37 cellular contexts compared by ENCODE assay signal in genomic region chr20:38760978-38761377, GRCh38. TPM values are rescaled to one million over a fixed set of nuclear protein-coding genes. Genes with fewer than 3 reads are reported as not detected.
"Had no signal": no experiment of that assay in that cellular context is flagged by ENCODE, and none has a peak within 500 bp of the region (broad histone marks: within the 10 kb centered on the region; RNA-seq: fewer than 3 reads in every experiment).

No MANE protein-coding gene starts in this region.

- H3K4me3 ChIP-seq: MG63 had no signal

- H3K27me3 ChIP-seq: MG63 had no signal

- H3K27ac ChIP-seq: KMS-11 had no signal

- H3K9ac ChIP-seq: KMS-11 had no signal

- H3K4me2 ChIP-seq: KMS-11 had no signal

- H3K9me3 ChIP-seq: MG63 had no signal

- DNase-seq: Karpas-422, MG63, MM.1S, NCI-H1048, NCI-H1092, NCI-H1092 treated with DMSO at 0.1 percent for 48 hours, NCI-H1105, NCI-H1105 treated with DMSO at 0.1 percent for 48 hours, NCI-H1417, NCI-H1417 treated with DMSO at 0.1 percent for 48 hours, NCI-H1436, NCI-H1436 treated with DMSO at 0.1 percent for 48 hours, NCI-H146, NCI-H1694, NCI-H1694 treated with DMSO at 0.1 percent for 48 hours, NCI-H187, NCI-H187 treated with DMSO at 0.1 percent for 48 hours, NCI-H1930, NCI-H2029, NCI-H2029 treated with DMSO at 0.1 percent for 48 hours, NCI-H2081, NCI-H2081 treated with DMSO at 0.1 percent for 48 hours, NCI-H2107, NCI-H2171, NCI-H2171 treated with DMSO at 0.1 percent for 48 hours, NCI-H2227 treated with DMSO at 0.1 percent for 48 hours, NCI-H226, NCI-H446, NCI-H446 treated with DMSO at 0.1 percent for 48 hours, NCI-H510A, NCI-H510A treated with DMSO at 0.1 percent for 48 hours, NCI-H524 had no signal

RNA-seq across cellular contexts. Expression of gene SLC32A1, which starts 36.7 kb away (rescaled TPM):
- total RNA-seq: LHCN-M2, M059J, MCF 10A, NCI-H460 had no signal

RNA-seq across cellular contexts. Expression of gene PPP1R16B, which starts 44.5 kb away (rescaled TPM):
- total RNA-seq: LHCN-M2, M059J, MCF 10A had no signal
